Comparison of ENCODE assay signal across 1 cellular context in the genomic region with DNA sequence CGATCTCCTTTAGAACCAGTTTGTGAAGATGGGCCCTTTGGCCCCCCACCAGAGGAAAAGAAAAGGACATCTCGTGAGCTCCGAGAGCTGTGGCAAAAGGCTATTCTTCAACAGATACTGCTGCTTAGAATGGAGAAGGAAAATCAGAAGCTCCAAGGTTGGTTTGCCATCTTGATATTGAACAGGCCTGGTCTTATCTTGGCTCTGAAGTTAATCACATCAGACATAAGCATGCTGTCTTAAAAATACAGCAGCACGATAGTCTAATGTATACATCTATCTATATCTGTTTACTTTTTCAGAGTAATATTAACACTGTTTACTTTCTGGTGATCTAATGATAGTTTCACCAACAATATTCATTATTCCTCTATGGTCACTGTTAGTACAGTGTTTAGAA.
TF ChIP-seq lines count a peak whose summit lies in the region.

No MANE protein-coding gene starts in this region.

TF ChIP-seq in GM12891, 5 proteins besides CTCF, POLR2A, EP300 and RAD21:
- TF ChIP-seq PAX5 (IDR thresholded peaks at IDR 0.05; ENCODE audit: insufficient read depth, low read length, severe bottlenecking) (no peak), TAF1 (IDR thresholded peaks at IDR 0.05; ENCODE audit: low read depth, low read length) (no peak), POU2F2 (IDR thresholded peaks at IDR 0.05; ENCODE audit: low read depth, low read length) (no peak), POLR2AphosphoS5 (IDR thresholded peaks at IDR 0.05; ENCODE audit: low read depth, low read length) (no peak), SPI1 (IDR thresholded peaks at IDR 0.05; ENCODE audit: low read depth, low read length) (no peak)
TF ChIP-seq in GM12891: peak in this region for 0.
